6 cellular contexts compared by ENCODE assay signal in the genomic region with DNA sequence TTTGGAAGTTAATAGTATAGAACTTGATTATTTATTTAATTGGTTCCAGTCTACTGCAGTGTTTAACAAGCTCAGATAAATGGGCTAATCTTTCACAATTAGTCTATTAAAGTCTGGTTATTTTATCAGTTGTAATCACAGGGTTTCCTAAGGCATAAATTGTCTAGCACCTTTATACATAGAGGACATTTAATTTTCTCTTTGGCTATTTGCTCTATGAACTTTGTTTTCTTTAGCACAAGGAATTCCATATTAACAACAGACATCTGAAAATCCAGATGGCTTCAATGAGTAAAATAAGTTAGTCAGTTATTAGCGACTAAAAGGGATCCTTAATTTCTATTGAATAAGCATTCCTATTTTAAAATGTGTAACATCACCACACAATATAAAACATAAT.
"Had no signal": no experiment of that assay in that cellular context is flagged by ENCODE, and none has a peak within 500 bp of the region (broad histone marks: within the 10 kb centered on the region; RNA-seq: fewer than 3 reads in every experiment).

No MANE protein-coding gene starts in this region.

- H3K4me2 ChIP-seq: GM23338 had no signal

- H3K27me3 Mint-ChIP-seq: IgD-negative memory B cell had no signal

- H3K4me3 Mint-ChIP-seq: GM23338, H9, IgD-negative memory B cell had no signal

- DNase-seq: H9, HCEC 1CT had no signal

- H3K27ac ChIP-seq: HL-60 had no signal

- ATAC-seq: GM23338, HepG2 had no signal

- H3K4me3 ChIP-seq: GM23338 had no signal

- H2AFZ ChIP-seq: GM23338 had no signal

- H3K4me1 Mint-ChIP-seq: GM23338, H9, IgD-negative memory B cell had no signal

- H3K27ac Mint-ChIP-seq: GM23338, H9, IgD-negative memory B cell had no signal

- H3K9me3 Mint-ChIP-seq: GM23338, H9 had no signal
